20 cellular contexts compared by ENCODE assay signal in the genomic region with DNA sequence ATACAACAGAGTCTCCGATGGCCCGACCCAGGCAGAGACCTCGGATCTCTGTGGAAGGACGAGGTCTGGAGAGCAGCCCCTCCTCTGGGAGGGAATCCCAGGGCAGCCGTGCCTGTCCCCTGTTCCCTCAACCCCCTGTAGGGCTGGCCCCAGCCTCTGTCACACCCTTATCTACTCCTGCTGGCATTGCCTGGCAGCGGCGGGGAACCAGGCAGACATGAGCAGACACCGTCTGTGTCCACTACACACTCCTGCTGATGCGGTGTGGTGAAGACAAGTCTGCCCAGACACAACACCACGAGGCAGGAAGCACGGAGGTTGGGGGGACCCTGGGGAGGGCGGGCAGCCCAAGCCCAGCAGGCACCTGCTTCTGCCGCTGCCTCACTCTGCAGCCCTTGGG. TPM values are rescaled to one million over a fixed set of nuclear protein-coding genes. Genes with fewer than 3 reads are reported as not detected.
DNase-seq lines count a peak whose midpoint lies in the region; ATAC-seq, FAIRE-seq and TF ChIP-seq lines count a peak whose summit lies in the region.
"Had no signal": no experiment of that assay in that cellular context is flagged by ENCODE, and none has a peak within 500 bp of the region (broad histone marks: within the 10 kb centered on the region; RNA-seq: fewer than 3 reads in every experiment).

No MANE protein-coding gene starts in this region.

- no peak for TF ChIP-seq CTCF in SK-N-SH (IDR thresholded peaks at IDR 0.05)
- no peak for TF ChIP-seq CTCF in Peyer's patch (IDR thresholded peaks at IDR 0.05)
- TF ChIP-seq CTCF in glutamatergic neuron (IDR thresholded peaks at IDR 0.05; ENCODE audit: partially characterized antibody, unreplicated experiment), result no peak

- TF ChIP-seq POLR2A in Peyer's patch (IDR thresholded peaks at IDR 0.05), result no peak

- no peaks in the 10 kb centered on the region for H3F3A ChIP-seq in SK-N-SH (replicated peaks; ENCODE audit: insufficient read depth)

- peaks cover 3% of the 10 kb centered on the region for H3K9me3 Mint-ChIP-seq in glutamatergic neuron (ENCODE audit: unreplicated experiment)
- H3K9me3 Mint-ChIP-seq: T-cell had no signal

- TF ChIP-seq RAD21 in SK-N-SH (IDR thresholded peaks at IDR 0.05; ENCODE audit: low read length), result no peak

- intact Hi-C loops in left ventricle myocardium superior (cut with micrococcal nuclease), result no loop called here

- H3K4me1 Mint-ChIP-seq in glutamatergic neuron (ENCODE audit: low read depth, unreplicated experiment), result peaks cover 5% of the 10 kb centered on the region
- H3K4me1 Mint-ChIP-seq: CD4-positive, alpha-beta memory T cell; naive thymus-derived CD4-positive, alpha-beta T cell had no signal

- H3K27me3 ChIP-seq in SK-N-SH (ENCODE audit: insufficient read depth) (no peaks in the 10 kb centered on the region), Peyer's patch (no peaks in the 10 kb centered on the region)
- H3K27me3 ChIP-seq: left lung, upper lobe of left lung had no signal

- CTCF ChIA-PET in SK-N-SH (lab: Yijun Ruan, JAX), result no interaction called here

- no peaks in the 10 kb centered on the region for H3K9me2 ChIP-seq in SK-N-SH

- no peak overlapping the region for H3K27ac Mint-ChIP-seq in glutamatergic neuron (ENCODE audit: unreplicated experiment)
- H3K27ac Mint-ChIP-seq: CD4-positive, alpha-beta memory T cell; naive thymus-derived CD4-positive, alpha-beta T cell; T-cell had no signal

- H3K4me3 Mint-ChIP-seq in glutamatergic neuron (ENCODE audit: unreplicated experiment), result no peak overlapping the region
- H3K4me3 Mint-ChIP-seq: CD4-positive, alpha-beta memory T cell; naive thymus-derived CD4-positive, alpha-beta T cell; T-cell had no signal

- no peak overlapping the region for H3K27ac ChIP-seq in SK-N-SH (ENCODE audit: low read depth in 2 of 2, low read length in 1 of 2)
- H3K27ac ChIP-seq in Peyer's patch, result peak overlapping the region in 1 of 4 donors; percentile 63
- H3K27ac ChIP-seq: GM23248, left lung, upper lobe of left lung had no signal

- H4K20me1 ChIP-seq in SK-N-SH (ENCODE audit: insufficient read depth), result no peaks in the 10 kb centered on the region

- no peaks in the 10 kb centered on the region for H3K79me2 ChIP-seq in SK-N-SH (ENCODE audit: insufficient read depth)

- no peak overlapping the region for H3K4me3 ChIP-seq in SK-N-SH (ENCODE audit: low read depth in 2 of 2, low read length in 1 of 2)
- H3K4me3 ChIP-seq in Peyer's patch, result no peak overlapping the region
- H3K4me3 ChIP-seq: GM23248, left lung, upper lobe of left lung had no signal

- no peaks in the 10 kb centered on the region for H3K36me3 Mint-ChIP-seq in glutamatergic neuron (ENCODE audit: unreplicated experiment)
- H3K36me3 Mint-ChIP-seq: CD4-positive, alpha-beta memory T cell; naive thymus-derived CD4-positive, alpha-beta T cell; T-cell had no signal

- ATAC-seq in SK-N-SH treated with all-trans-retinoic acid at 6 μM for 48 hours (no peak), left ventricle myocardium superior (peak; percentile 80), HG02678 (IDR thresholded peaks at IDR 0.05; ENCODE audit: unreplicated experiment) (no peak)
- ATAC-seq: left lung; naive thymus-derived CD4-positive, alpha-beta T cell; PC-3; T-cell had no signal

- no peaks in the 10 kb centered on the region; a peak in 1 of 4 replicates for H3K4me1 ChIP-seq in SK-N-SH (ENCODE audit: control insufficient read depth in 1 of 2, insufficient read depth in 2 of 2, low read depth in 1 of 2, low read length in 1 of 2)
- peaks cover 0 to 18% (median 14%) of the 10 kb centered on the region in 4 donors for H3K4me1 ChIP-seq in Peyer's patch

- H3K9ac ChIP-seq in SK-N-SH, result no peak overlapping the region
- H3K9ac ChIP-seq: GM23248 had no signal

- DNase-seq in SK-N-SH (peak; percentile 48), Peyer's patch (peak in 2 of 3 donors; percentile 71 to 73), left ventricle myocardium superior (peak; percentile 72), urothelium cell line (ENCODE audit: low spot score) (no peak), glutamatergic neuron (no peak)
- no peak for DNase-seq in activated naive CD4-positive, alpha-beta T cell (lab: John Stamatoyannopoulos, UW)
- DNase-seq: CD4-positive, alpha-beta memory T cell; GM23248; naive thymus-derived CD4-positive, alpha-beta T cell; NCI-H187 treated with DMSO at 0.1 percent for 48 hours; PC-3; stimulated activated CD4-positive, alpha-beta T cell treated with anti-CD3 and anti-CD28 coated beads, Interleukin-12 subunit alpha, Interleukin-12 subunit beta, amount 100 ng/mL, for 4 hours; stimulated activated naive CD4-positive, alpha-beta T cell treated with Interleukin-2 at 50 U/mL for 16 hours; T-cell had no signal

- no peak overlapping the region for H2AFZ ChIP-seq in SK-N-SH (ENCODE audit: low read depth)
- H2AFZ ChIP-seq: GM23248 had no signal

- H3K9me3 ChIP-seq in SK-N-SH (no peaks in the 10 kb centered on the region), Peyer's patch (no peaks in the 10 kb centered on the region)
- H3K9me3 ChIP-seq: left lung, upper lobe of left lung had no signal

- 51% methylated on average over 3 of the region's 13 CpGs for WGBS in SK-N-SH (ENCODE audit: low lambda C conversion rate)

- H3K36me3 ChIP-seq in SK-N-SH (replicated peaks in 1 of 2; ENCODE audit: control insufficient read depth in 1 of 2, insufficient read depth in 2 of 2, low read length in 1 of 2), result no peaks in the 10 kb centered on the region
- no peaks in the 10 kb centered on the region for H3K36me3 ChIP-seq in Peyer's patch
- H3K36me3 ChIP-seq: left lung, upper lobe of left lung had no signal

- H3K27me3 Mint-ChIP-seq in glutamatergic neuron (ENCODE audit: unreplicated experiment), result peaks cover 2% of the 10 kb centered on the region

- POLR2A ChIA-PET in SK-N-SH (lab: Yijun Ruan, JAX), result no interaction called here

- H3K4me2 ChIP-seq in SK-N-SH, result no peak overlapping the region

- no peak for TF ChIP-seq EP300 in SK-N-SH (IDR thresholded peaks at IDR 0.05; ENCODE audit: borderline replicate concordance in 1 of 2, low read depth in 1 of 2, low read length in 1 of 2)

- FAIRE-seq in urothelium cell line (lab: Jason Lieb, UNC), result peak; percentile 79
- FAIRE-seq: endometrium had no signal

TF ChIP-seq in SK-N-SH, 30 proteins besides CTCF, POLR2A, EP300 and RAD21 (continues in another document):
- TF ChIP-seq RCOR1 (IDR thresholded peaks at IDR 0.05; ENCODE audit: low read length), result no peak
- no peak for TF ChIP-seq NFIC (IDR thresholded peaks at IDR 0.05; ENCODE audit: borderline replicate concordance)
- TF ChIP-seq MAX (IDR thresholded peaks at IDR 0.05; ENCODE audit: low read depth), result no peak
- TF ChIP-seq, protein P1, sequence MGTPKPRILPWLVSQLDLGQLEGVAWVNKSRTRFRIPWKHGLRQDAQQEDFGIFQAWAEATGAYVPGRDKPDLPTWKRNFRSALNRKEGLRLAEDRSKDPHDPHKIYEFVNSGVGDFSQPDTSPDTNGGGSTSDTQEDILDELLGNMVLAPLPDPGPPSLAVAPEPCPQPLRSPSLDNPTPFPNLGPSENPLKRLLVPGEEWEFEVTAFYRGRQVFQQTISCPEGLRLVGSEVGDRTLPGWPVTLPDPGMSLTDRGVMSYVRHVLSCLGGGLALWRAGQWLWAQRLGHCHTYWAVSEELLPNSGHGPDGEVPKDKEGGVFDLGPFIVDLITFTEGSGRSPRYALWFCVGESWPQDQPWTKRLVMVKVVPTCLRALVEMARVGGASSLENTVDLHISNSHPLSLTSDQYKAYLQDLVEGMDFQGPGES (IDR thresholded peaks at IDR 0.05; ENCODE audit: low read depth, low read length), result no peak
- TF ChIP-seq RXRA (IDR thresholded peaks at IDR 0.05; ENCODE audit: borderline replicate concordance, low read depth), result no peak
- TF ChIP-seq JUND (IDR thresholded peaks at IDR 0.05), result no peak
- TF ChIP-seq FOXJ3 (CRISPR knock-in tag; IDR thresholded peaks at IDR 0.05), result no peak
- no peak for TF ChIP-seq GABPA (IDR thresholded peaks at IDR 0.05; ENCODE audit: low read depth)

TF ChIP-seq in SK-N-SH treated with all-trans-retinoic acid at 6 μM for 48 hours, 23 proteins besides CTCF, POLR2A, EP300 and RAD21:
- no peak for TF ChIP-seq ISL1 (CRISPR knock-in tag; IDR thresholded peaks at IDR 0.05)
- no peak for TF ChIP-seq BACH2 (CRISPR knock-in tag; IDR thresholded peaks at IDR 0.05; ENCODE audit: borderline replicate concordance)
- no peak for TF ChIP-seq OSR1 (CRISPR knock-in tag; IDR thresholded peaks at IDR 0.05)
- TF ChIP-seq ZFP30 (CRISPR knock-in tag; IDR thresholded peaks at IDR 0.05), result no peak
TF ChIP-seq in SK-N-SH treated with all-trans-retinoic acid at 6 μM for 48 hours: peak in this region for 0.

RNA-seq across cellular contexts. Expression of gene A4GALT, which starts 52.5 kb away (rescaled TPM):
- 5.2 and 9.5 TPM in 2 replicates for polyA plus RNA-seq in SK-N-SH (2012; rRNA removed)
- polyA plus RNA-seq in SK-N-SH (2012; cell fraction: cytosol; rRNA removed), result 5.3 and 6.8 TPM in 2 replicates
- 6.1 and 6.4 TPM in 2 replicates for polyA plus RNA-seq in SK-N-SH (2012; cell fraction: nucleus; rRNA removed)
- total RNA-seq in Peyer's patch (10 to 100 TPM in 2 of 4 donors, 1 to 10 TPM in 2; 6.2 to 17.3 (median 9.1) TPM), left ventricle myocardium superior (81.7 TPM), glutamatergic neuron (ENCODE audit: unreplicated experiment) (61.4 TPM)
- total RNA-seq: activated CD8-positive, alpha-beta memory T cell treated with anti-CD3 and anti-CD28 coated beads for 36 hours; naive thymus-derived CD4-positive, alpha-beta T cell had no signal
- polyA plus RNA-seq: CD4-positive, alpha-beta memory T cell; naive thymus-derived CD4-positive, alpha-beta T cell had no signal

Comparison
In these comparisons a context has a peak if more than half of its experiments do, and no peak if none do; other contexts are left out.
1. DNase-seq: peak in SK-N-SH (single experiment), Peyer's patch (2 of 3) and left ventricle myocardium superior (single experiment); none in urothelium cell line (single experiment), activated naive CD4-positive, alpha-beta T cell (0 of 4) and glutamatergic neuron (single experiment).